ENCODE assay signal across 34 cellular contexts in the genomic region with DNA sequence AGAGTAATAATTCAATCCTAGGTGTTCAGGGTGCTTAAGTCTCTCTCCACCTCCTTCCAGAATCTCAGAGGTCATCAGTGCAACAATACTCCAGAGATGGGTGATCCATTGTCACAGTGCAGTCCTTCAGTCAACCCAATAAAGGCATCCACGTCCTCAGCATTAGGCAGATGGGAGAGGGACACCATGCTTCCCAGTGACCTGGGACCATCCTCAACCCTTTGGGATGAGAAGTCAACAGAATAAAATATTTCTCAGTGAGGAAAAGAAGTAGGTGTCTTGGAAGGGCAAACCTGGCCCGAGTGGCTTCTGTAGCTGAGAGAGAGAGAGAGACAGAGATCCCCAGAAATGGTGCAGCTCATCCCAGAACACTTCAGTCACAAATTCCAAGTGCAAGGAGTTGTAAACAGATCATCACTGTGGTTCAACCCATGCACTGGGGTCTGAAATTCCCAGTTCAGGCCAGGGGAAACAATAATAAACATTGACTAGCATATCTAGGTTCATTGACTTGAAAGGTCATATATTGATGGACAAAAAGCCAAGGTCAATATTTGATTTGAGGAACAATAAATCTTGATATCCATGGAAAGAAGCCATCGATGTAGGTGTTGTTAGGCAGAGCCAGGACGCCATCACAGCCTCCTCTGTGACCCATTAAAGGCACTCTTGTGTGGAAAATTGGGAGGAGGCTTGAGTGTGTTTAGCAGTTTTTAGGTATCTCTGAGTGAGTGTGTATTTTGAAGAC.
"Had no signal": no experiment of that assay in that cellular context is flagged by ENCODE, and none has a peak within 500 bp of the region (broad histone marks: within the 10 kb centered on the region; RNA-seq: fewer than 3 reads in every experiment).

No MANE protein-coding gene starts in this region.

- H3K9me3 Mint-ChIP-seq: activated CD4-positive, alpha-beta memory T cell treated with anti-CD3 and anti-CD28 coated beads for 36 hours; activated CD4-positive, alpha-beta T cell treated with anti-CD3 and anti-CD28 coated beads, Interleukin-2, amount 10 ng/mL, durations not matched to agents 24 days and 14 days; activated naive CD4-positive, alpha-beta T cell treated with anti-CD3 and anti-CD28 coated beads for 36 hours; activated naive CD4-positive, alpha-beta T cell treated with anti-CD3 and anti-CD28 coated beads, Interleukin-2, amount 50 U/mL, for 24 hours; activated naive CD8-positive, alpha-beta T cell treated with anti-CD3 and anti-CD28 coated beads for 36 hours; activated T-helper 1 cell treated with anti-CD3 and anti-CD28 coated beads, Interleukin-12 subunit alpha, Interleukin-12 subunit beta, Interleukin-2, Interleukin-4 antibody, amounts not matched to agents 30 ng/mL and 10 ng/mL and 1 ng/mL, durations not matched to agents 14 hours and 24 hours and 36 hours; activated T-helper 2 cell treated with anti-CD3 and anti-CD28 coated beads, Interferon-gamma antibody, Interleukin-2, Interleukin-4, amounts not matched to agents 10 μg/mL and 5 μg/mL and 100 μg/mL, durations not matched to agents 14 hours and 24 hours and 36 hours; dendritic cell treated with granulocyte-macrophage colony-stimulating factor and Interleukin-4, amounts not matched to agents 40 ng/mL and 50 ng/mL, for 4 days; endodermal cell; T-helper 2 cell treated with Interferon-gamma antibody and Interleukin-4, amounts not matched to agents 5 μg/mL and 100 μg/mL, for 36 hours had no signal

- H3K27me3 ChIP-seq: adrenal gland, body of pancreas, dorsolateral prefrontal cortex had no signal

- H3K4me1 Mint-ChIP-seq: activated CD4-positive, alpha-beta T cell treated with anti-CD3 and anti-CD28 coated beads for 36 hours; activated CD4-positive, alpha-beta T cell treated with anti-CD3 and anti-CD28 coated beads, Interleukin-2, amount 10 ng/mL, durations not matched to agents 24 days and 14 days; activated CD8-positive, alpha-beta memory T cell treated with anti-CD3 and anti-CD28 coated beads, Interleukin-2, amount 10 ng/mL, durations not matched to agents 7 days and 5 days; activated naive CD4-positive, alpha-beta T cell treated with anti-CD3 and anti-CD28 coated beads, Interleukin-2, amount 50 U/mL, for 24 hours; activated naive CD8-positive, alpha-beta T cell treated with anti-CD3 and anti-CD28 coated beads for 36 hours; activated naive CD8-positive, alpha-beta T cell treated with anti-CD3 and anti-CD28 coated beads, Interleukin-2, amount 50 U/mL, for 24 hours had no signal

- H3K27ac Mint-ChIP-seq: activated CD4-positive, alpha-beta memory T cell treated with anti-CD3 and anti-CD28 coated beads for 36 hours; activated CD4-positive, alpha-beta T cell treated with anti-CD3 and anti-CD28 coated beads for 36 hours; activated CD4-positive, alpha-beta T cell treated with anti-CD3 and anti-CD28 coated beads, Interleukin-2, amount 10 ng/mL, durations not matched to agents 24 days and 14 days; activated CD8-positive, alpha-beta memory T cell treated with anti-CD3 and anti-CD28 coated beads, Interleukin-2, amount 10 ng/mL, durations not matched to agents 7 days and 5 days; activated CD8-positive, alpha-beta T cell treated with anti-CD3 and anti-CD28 coated beads, Interleukin-2, amount 10 ng/mL, durations not matched to agents 7 days and 5 days; activated naive CD4-positive, alpha-beta T cell treated with anti-CD3 and anti-CD28 coated beads for 36 hours; activated naive CD4-positive, alpha-beta T cell treated with anti-CD3 and anti-CD28 coated beads, Interleukin-2, amount 50 U/mL, for 24 hours; activated naive CD8-positive, alpha-beta T cell treated with anti-CD3 and anti-CD28 coated beads for 36 hours; activated naive CD8-positive, alpha-beta T cell treated with anti-CD3 and anti-CD28 coated beads, Interleukin-2, amount 50 U/mL, for 24 hours; activated T-helper 1 cell treated with anti-CD3 and anti-CD28 coated beads, Interleukin-12 subunit alpha, Interleukin-12 subunit beta, Interleukin-2, Interleukin-4 antibody, amounts not matched to agents 30 ng/mL and 10 ng/mL and 1 ng/mL, durations not matched to agents 14 hours and 24 hours and 36 hours; activated T-helper 2 cell treated with anti-CD3 and anti-CD28 coated beads, Interferon-gamma antibody, Interleukin-2, Interleukin-4, amounts not matched to agents 10 μg/mL and 5 μg/mL and 100 μg/mL, durations not matched to agents 14 hours and 24 hours and 36 hours; dendritic cell treated with granulocyte-macrophage colony-stimulating factor and Interleukin-4, amounts not matched to agents 40 ng/mL and 50 ng/mL, for 4 days; endodermal cell; T-helper 17 cell; T-helper 2 cell treated with Interferon-gamma antibody and Interleukin-4, amounts not matched to agents 5 μg/mL and 100 μg/mL, for 36 hours had no signal

- DNase-seq: activated CD4-positive, alpha-beta memory T cell treated with anti-CD3 and anti-CD28 coated beads for 36 hours; activated CD4-positive, alpha-beta T cell treated with anti-CD3 and anti-CD28 coated beads for 36 hours; activated CD4-positive, alpha-beta T cell treated with anti-CD3 and anti-CD28 coated beads, Interleukin-2, amount 10 ng/mL, durations not matched to agents 24 days and 14 days; activated CD4-positive, CD25-positive, alpha-beta regulatory T cell; activated CD4-positive, CD25-positive, alpha-beta regulatory T cell treated with anti-CD3 and anti-CD28 coated beads, Interleukin-2, amount 50 U/mL, for 72 hours; activated CD8-positive, alpha-beta memory T cell treated with anti-CD3 and anti-CD28 coated beads, Interleukin-2, amount 10 ng/mL, durations not matched to agents 7 days and 5 days; activated CD8-positive, alpha-beta memory T cell treated with anti-CD3 and anti-CD28 coated beads, Interleukin-2, amount 50 U/mL, for 4 hours; activated CD8-positive, alpha-beta T cell treated with anti-CD3 and anti-CD28 coated beads, Interleukin-2, amount 10 ng/mL, durations not matched to agents 7 days and 5 days; activated effector memory CD4-positive, alpha-beta T cell treated with anti-CD3 and anti-CD28 coated beads, Interleukin-2, amount 50 U/mL, for 16 hours; activated naive CD4-positive, alpha-beta T cell treated with anti-CD3 and anti-CD28 coated beads for 36 hours; activated naive CD8-positive, alpha-beta T cell treated with anti-CD3 and anti-CD28 coated beads for 36 hours; activated naive CD8-positive, alpha-beta T cell treated with anti-CD3 and anti-CD28 coated beads, Interleukin-2, amount 50 U/mL, for 24 hours; activated T-cell treated with anti-CD3 and anti-CD28 coated beads, Interleukin-2, amount 50 U/mL, for 1 hour; activated T-cell treated with anti-CD3 and anti-CD28 coated beads, Interleukin-2, amount 50 U/mL, for 48 hours; adrenal gland; amygdala; aorta; body of pancreas; central memory CD4-positive, alpha-beta T cell; cerebellar nuclear complex; dorsolateral prefrontal cortex; effector memory CD4-positive, alpha-beta T cell; endodermal cell; foreskin fibroblast; T-helper 1 cell; T-helper 17 cell; T1000 had no signal

- H3K27ac ChIP-seq: adrenal gland, body of pancreas, coronary artery, dorsolateral prefrontal cortex had no signal

- H3K4me3 ChIP-seq: adrenal gland, body of pancreas, coronary artery, dorsolateral prefrontal cortex had no signal

- H3K4me3 Mint-ChIP-seq: activated CD4-positive, alpha-beta memory T cell treated with anti-CD3 and anti-CD28 coated beads for 36 hours; activated CD4-positive, alpha-beta T cell treated with anti-CD3 and anti-CD28 coated beads for 36 hours; activated CD4-positive, alpha-beta T cell treated with anti-CD3 and anti-CD28 coated beads, Interleukin-2, amount 10 ng/mL, durations not matched to agents 24 days and 14 days; activated CD8-positive, alpha-beta memory T cell treated with anti-CD3 and anti-CD28 coated beads, Interleukin-2, amount 10 ng/mL, durations not matched to agents 7 days and 5 days; activated CD8-positive, alpha-beta T cell treated with anti-CD3 and anti-CD28 coated beads, Interleukin-2, amount 10 ng/mL, durations not matched to agents 7 days and 5 days; activated naive CD4-positive, alpha-beta T cell treated with anti-CD3 and anti-CD28 coated beads for 36 hours; activated naive CD4-positive, alpha-beta T cell treated with anti-CD3 and anti-CD28 coated beads, Interleukin-2, amount 50 U/mL, for 24 hours; activated naive CD8-positive, alpha-beta T cell treated with anti-CD3 and anti-CD28 coated beads for 36 hours; activated naive CD8-positive, alpha-beta T cell treated with anti-CD3 and anti-CD28 coated beads, Interleukin-2, amount 50 U/mL, for 24 hours; activated T-helper 1 cell treated with anti-CD3 and anti-CD28 coated beads, Interleukin-12 subunit alpha, Interleukin-12 subunit beta, Interleukin-2, Interleukin-4 antibody, amounts not matched to agents 30 ng/mL and 10 ng/mL and 1 ng/mL, durations not matched to agents 14 hours and 24 hours and 36 hours; dendritic cell treated with granulocyte-macrophage colony-stimulating factor and Interleukin-4, amounts not matched to agents 40 ng/mL and 50 ng/mL, for 4 days; endodermal cell; T-helper 17 cell; T-helper 2 cell treated with Interferon-gamma antibody and Interleukin-4, amounts not matched to agents 5 μg/mL and 100 μg/mL, for 36 hours had no signal

- H3K27me3 Mint-ChIP-seq: activated naive CD8-positive, alpha-beta T cell treated with anti-CD3 and anti-CD28 coated beads for 36 hours; activated naive CD8-positive, alpha-beta T cell treated with anti-CD3 and anti-CD28 coated beads, Interleukin-2, amount 50 U/mL, for 24 hours had no signal

- H3K9me3 ChIP-seq: adrenal gland, body of pancreas had no signal

- H3K36me3 ChIP-seq: adrenal gland had no signal

- ATAC-seq: activated CD4-positive, alpha-beta T cell treated with anti-CD3 and anti-CD28 coated beads for 36 hours; activated CD8-positive, alpha-beta memory T cell treated with anti-CD3 and anti-CD28 coated beads, Interleukin-2, amount 10 ng/mL, durations not matched to agents 7 days and 5 days; activated CD8-positive, alpha-beta T cell treated with anti-CD3 and anti-CD28 coated beads, Interleukin-2, amount 10 ng/mL, durations not matched to agents 7 days and 5 days; activated naive CD8-positive, alpha-beta T cell treated with anti-CD3 and anti-CD28 coated beads, Interleukin-2, amount 50 U/mL, for 24 hours; body of pancreas; esophagus mucosa; T-helper 17 cell had no signal

- H3K36me3 Mint-ChIP-seq: activated CD4-positive, alpha-beta memory T cell treated with anti-CD3 and anti-CD28 coated beads for 36 hours; activated CD8-positive, alpha-beta memory T cell treated with anti-CD3 and anti-CD28 coated beads, Interleukin-2, amount 10 ng/mL, durations not matched to agents 7 days and 5 days; activated naive CD4-positive, alpha-beta T cell treated with anti-CD3 and anti-CD28 coated beads, Interleukin-2, amount 50 U/mL, for 24 hours; activated naive CD8-positive, alpha-beta T cell treated with anti-CD3 and anti-CD28 coated beads for 36 hours had no signal
